In the genomic region with DNA sequence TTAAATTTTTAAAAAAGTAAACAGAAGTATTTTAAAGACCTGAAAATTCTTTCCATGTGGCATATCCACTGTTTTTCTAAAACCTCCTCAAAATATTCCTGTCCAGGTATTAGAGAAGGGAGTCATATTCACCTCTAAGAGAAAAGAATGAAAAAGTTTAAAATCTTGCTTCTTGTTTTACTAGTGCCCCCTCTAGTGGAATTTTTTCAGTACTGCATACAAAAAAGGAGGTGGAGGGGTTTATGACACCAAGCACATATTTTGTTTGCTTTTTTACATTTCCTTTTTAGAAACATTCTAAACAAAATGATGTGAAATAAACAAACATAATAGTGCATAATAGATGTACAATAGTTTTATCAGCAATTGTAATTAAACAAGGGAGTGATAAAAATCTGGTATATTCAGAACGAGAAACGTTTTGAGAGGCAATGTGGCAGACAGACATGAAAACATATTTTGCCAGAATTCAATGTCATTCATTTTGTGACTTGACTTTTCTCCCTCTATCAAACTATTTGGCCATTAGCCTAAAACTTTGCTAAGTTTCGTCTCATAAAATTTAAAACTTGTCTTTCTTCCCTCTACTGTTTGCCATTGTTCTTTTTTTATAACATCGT, we compare ENCODE assay signal across 8 cellular contexts.
DNase-seq lines count a peak whose midpoint lies in the region; ATAC-seq, FAIRE-seq and TF ChIP-seq lines count a peak whose summit lies in the region.

No MANE protein-coding gene starts in this region.

- no peaks in the 10 kb centered on the region for H3K79me2 ChIP-seq in neural cell (replicated peaks; ENCODE audit: insufficient read depth, low read length)

- peak; percentile 87 for TF ChIP-seq RAD21 in neural cell (conservative IDR thresholded peaks at IDR 0.05)

- no peaks in the 10 kb centered on the region for H3K36me3 ChIP-seq in neural cell (ENCODE audit: insufficient read depth, low read length)

- H4K20me1 ChIP-seq in neural cell (ENCODE audit: insufficient read depth): no peaks in the 10 kb centered on the region

- no peaks in the 10 kb centered on the region for H3K9me2 ChIP-seq in neural cell (ENCODE audit: insufficient read depth, low read length)

- no peak overlapping the region for H3K9ac ChIP-seq in neural cell (ENCODE audit: low read length)

- H3K4me3 ChIP-seq in choroid plexus epithelial cell (ENCODE audit: low read depth, low read length) (no peak overlapping the region), neural cell (ENCODE audit: low read length) (no peak overlapping the region)

- no peak overlapping the region for H3K27ac ChIP-seq in neural cell (ENCODE audit: low read length)

- H3K9me3 ChIP-seq in neural cell (ENCODE audit: low read length): no peaks in the 10 kb centered on the region

- ATAC-seq in HG03095 (IDR thresholded peaks at IDR 0.05; ENCODE audit: unreplicated experiment) (no peak), GM21360 (IDR thresholded peaks at IDR 0.05; ENCODE audit: unreplicated experiment) (no peak), GM18867 (IDR thresholded peaks at IDR 0.05; ENCODE audit: unreplicated experiment) (no peak)

- H3K27me3 ChIP-seq in neural cell (ENCODE audit: insufficient read depth, low read depth, low read length): no peaks in the 10 kb centered on the region

- no peak overlapping the region for H2AFZ ChIP-seq in neural cell (ENCODE audit: low read depth, low read length)

- no peak overlapping the region for H3K4me2 ChIP-seq in neural cell (ENCODE audit: low read length)

- TF ChIP-seq CTCF in choroid plexus epithelial cell (conservative IDR thresholded peaks at IDR 0.05; ENCODE audit: low read depth, low read length) (peak; percentile 69), neural cell (IDR thresholded peaks at IDR 0.05; ENCODE audit: poor library complexity, severe bottlenecking) (peak; percentile 85)

- peak; percentile 41 to 44 for DNase-seq in AML-193 (lab: John Stamatoyannopoulos, UW)
- no peak for DNase-seq in GM18507 (ENCODE audit: extremely low spot score, insufficient read length, low read depth)
- DNase-seq in NCI-H526 treated with DMSO at 0.1 percent for 48 hours (lab: John Stamatoyannopoulos, UW): peak; percentile 41
- peak; percentile 49 for DNase-seq in choroid plexus epithelial cell (ENCODE audit: low read depth)

- H3F3A ChIP-seq in neural cell (ENCODE audit: insufficient read depth, low read length, poor library complexity, severe bottlenecking): no peaks in the 10 kb centered on the region

- TF ChIP-seq EP300 in neural cell (conservative IDR thresholded peaks at IDR 0.05; ENCODE audit: poor library complexity, severe bottlenecking): no peak

- FAIRE-seq in GM18507 (lab: Jason Lieb, UNC): peak; percentile 44

TF ChIP-seq in neural cell, 6 proteins besides CTCF, POLR2A, EP300 and RAD21:
- no peak for TF ChIP-seq EZH2 (IDR thresholded peaks at IDR 0.05; ENCODE audit: borderline replicate concordance, insufficient read depth, low read length, poor library complexity, severe bottlenecking)
- TF ChIP-seq SMC3 (conservative IDR thresholded peaks at IDR 0.05; ENCODE audit: poor library complexity): peak; percentile 88
